18 cellular contexts compared by ENCODE assay signal in the genomic region with DNA sequence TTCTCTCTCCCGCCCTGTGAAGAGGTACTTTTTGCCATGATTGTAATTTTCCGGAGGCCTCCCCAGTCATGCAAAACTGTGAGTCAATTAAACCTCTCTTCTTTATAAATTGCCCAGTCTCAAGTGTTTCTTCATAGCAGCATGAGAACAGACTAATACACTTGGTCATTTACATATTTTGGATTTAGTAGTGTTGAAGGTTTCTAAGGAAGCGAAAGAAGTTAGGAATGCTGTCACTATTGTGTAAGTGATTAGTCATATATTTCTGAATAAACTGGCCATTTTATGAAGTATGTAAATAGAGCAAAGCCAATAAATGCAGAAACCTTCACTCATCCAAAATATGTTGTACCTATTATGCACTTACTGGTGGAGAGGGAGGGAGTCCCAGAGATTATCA. TPM values are rescaled to one million over a fixed set of nuclear protein-coding genes. Genes with fewer than 3 reads are reported as not detected.
A peak's percentile ranks its signal among the peaks of the same experiment; 100 is the strongest.
DNase-seq lines count a peak whose midpoint lies in the region; ATAC-seq, FAIRE-seq and TF ChIP-seq lines count a peak whose summit lies in the region.
"Had no signal": no experiment of that assay in that cellular context is flagged by ENCODE, and none has a peak within 500 bp of the region (broad histone marks: within the 10 kb centered on the region; RNA-seq: fewer than 3 reads in every experiment).

No MANE protein-coding gene starts in this region.

- no peaks in the 10 kb centered on the region for H3K79me1 ChIP-seq in IMR-90 (ENCODE audit: low read depth in 1 of 2, low read length in 2 of 2)

- ATAC-seq in IMR-90 (ENCODE audit: low read depth) = peak; percentile 64
- ATAC-seq: GM12878 had no signal

- H3K27me3 ChIP-seq in IMR-90 (ENCODE audit: control insufficient read depth, insufficient read depth, low read length) (no peaks in the 10 kb centered on the region), bronchial epithelial cell (ENCODE audit: control insufficient read depth, insufficient read depth, low read length) (no peaks in the 10 kb centered on the region)

- TF ChIP-seq RAD21 in IMR-90 (IDR thresholded peaks at IDR 0.05; ENCODE audit: low read length) = no peak

- no peak overlapping the region for H3K4me3 Mint-ChIP-seq in CD14-positive monocyte

- H3K4me3 ChIP-seq in AG10803 (ENCODE audit: low read length) = no peak overlapping the region
- H3K4me3 ChIP-seq in IMR-90 (ENCODE audit: insufficient read depth, low read depth, low read length) = no peak overlapping the region
- no peak overlapping the region for H3K4me3 ChIP-seq in bronchial epithelial cell (ENCODE audit: low read depth, low read length)
- H3K4me3 ChIP-seq: GM12878, PC-9 had no signal

- no peak overlapping the region for H3K18ac ChIP-seq in IMR-90 (ENCODE audit: low read depth, low read length)

- WGBS in IMR-90 (ENCODE audit: extremely low coverage in 2 of 2, insufficient read length in 1 of 2), 2 experiments = no CpG with 5 or more reads among the region's 3 CpGs

- TF ChIP-seq CTCF in AG10803 (conservative IDR thresholded peaks at IDR 0.05; ENCODE audit: low read length) (no peak), IMR-90 (conservative IDR thresholded peaks at IDR 0.05; ENCODE audit: low read depth, low read length) (no peak), bronchial epithelial cell (IDR thresholded peaks at IDR 0.05; ENCODE audit: insufficient read depth, low read length, severe bottlenecking) (no peak), CD14-positive monocyte (IDR thresholded peaks at IDR 0.05) (no peak)

- intact Hi-C loops in IMR-90 (cut with micrococcal nuclease) = no loop called here
- intact Hi-C loops in CD14-positive monocyte (cut with micrococcal nuclease) = no loop called here

- CTCF ChIA-PET in IMR-90 (lab: Yijun Ruan, JAX) = no interaction called here

- dilution Hi-C loops in IMR-90 (cut with HindIII; ENCODE audit: low sequenced_read_pairs, unreplicated experiment) = no loop called here

- TF ChIP-seq POLR2A in IMR-90 (IDR thresholded peaks at IDR 0.05; ENCODE audit: low read depth, low read length) = no peak

- no peak overlapping the region for H2BK5ac ChIP-seq in IMR-90 (ENCODE audit: low read depth, low read length, poor library complexity, severe bottlenecking)

- no TSS peak for BruUV-seq in IMR-90 (replicated peaks; lab: Mats Ljungman, UMichigan)

- H2BK120ac ChIP-seq in IMR-90 (ENCODE audit: low read depth, low read length) = no peak overlapping the region

- no peak overlapping the region for H2AK5ac ChIP-seq in IMR-90 (ENCODE audit: low read depth, low read length)

- H4K91ac ChIP-seq in IMR-90 (ENCODE audit: insufficient read depth, low read depth, low read length) = no peak overlapping the region

- H2BK20ac ChIP-seq in IMR-90 (ENCODE audit: low read depth, low read length) = no peak overlapping the region

- H3K36me3 Mint-ChIP-seq in CD14-positive monocyte = no peaks in the 10 kb centered on the region

- no peak for FAIRE-seq in bronchial epithelial cell (lab: Jason Lieb, UNC)
- FAIRE-seq: GM12878, H1 had no signal

- H4K8ac ChIP-seq in IMR-90 (ENCODE audit: low read depth in 2 of 2, low read length in 2 of 2) = no peak overlapping the region

- no peak overlapping the region for H4K5ac ChIP-seq in IMR-90 (ENCODE audit: low read depth, low read length)

- no peak overlapping the region for H2AK9ac ChIP-seq in IMR-90 (replicated peaks; ENCODE audit: low read depth, low read length, poor library complexity)

- peak; percentile 1 for DNase-seq in AG10803 (ENCODE audit: low read depth)
- DNase-seq in IMR-90 = no peak
- DNase-seq in bronchial epithelial cell (ENCODE audit: low read depth) = peak; percentile 69
- peak; percentile 34 for DNase-seq in fibroblast of peridontal ligament (ENCODE audit: extremely low read depth)
- DNase-seq in NCI-H1930 (lab: John Stamatoyannopoulos, UW) = no peak
- no peak for DNase-seq in nucleus accumbens (lab: John Stamatoyannopoulos, UW)
- no peak for DNase-seq in CD14-positive monocyte (ENCODE audit: low spot score)
- DNase-seq in globus pallidus (ENCODE audit: low spot score) = no peak
- DNase-seq: C1 segment of cervical spinal cord, DND-41, GDM1, MM.1S, NCI-H187 treated with DMSO at 0.1 percent for 48 hours, NCI-H2171 treated with DMSO at 0.1 percent for 48 hours, NCI-H446 treated with DMSO at 0.1 percent for 48 hours, PC-9 had no signal

- POLR2A ChIA-PET in IMR-90 (lab: Charles Lee; ENCODE audit: unreplicated experiment) = interaction anchor here (0.6 kb wide), 1 partner anchor 12 kb away, joined by 3 read pairs; no protein-coding TSS in a partner anchor

- H2AFZ ChIP-seq in IMR-90 (replicated peaks; ENCODE audit: low read length, poor library complexity) = no peak overlapping the region
- H2AFZ ChIP-seq: PC-9 had no signal

- no peak overlapping the region for H3K4me2 ChIP-seq in IMR-90 (ENCODE audit: low read depth, low read length)
- H3K4me2 ChIP-seq: PC-9 had no signal

- no peak overlapping the region for H3K27ac Mint-ChIP-seq in CD14-positive monocyte

- no peak overlapping the region for H3K9ac ChIP-seq in IMR-90 (ENCODE audit: low read depth, low read length)

- peaks cover 0 to 2% (median 0%) of the 10 kb centered on the region in 3 donors for H3K27me3 Mint-ChIP-seq in CD14-positive monocyte (ENCODE audit: low read depth in 3 of 3)

- peaks cover 0 to 3% (median 0%) of the 10 kb centered on the region in 7 donors for H3K9me3 Mint-ChIP-seq in CD14-positive monocyte

- H3K14ac ChIP-seq in IMR-90 (replicated peaks; ENCODE audit: low read depth, low read length) = no peak overlapping the region

- no peaks in the 10 kb centered on the region for H3K36me3 ChIP-seq in IMR-90 (ENCODE audit: control insufficient read depth, insufficient read depth, low read length)
- no peaks in the 10 kb centered on the region for H3K36me3 ChIP-seq in bronchial epithelial cell (ENCODE audit: control insufficient read depth, insufficient read depth, low read length)

- no peaks in the 10 kb centered on the region for H3K9me1 ChIP-seq in IMR-90 (ENCODE audit: insufficient read depth, low read length)

- no peak overlapping the region for H3K27ac ChIP-seq in IMR-90 (ENCODE audit: insufficient read depth, low read length)
- H3K27ac ChIP-seq: PC-9 had no signal

- H3K4me1 Mint-ChIP-seq in CD14-positive monocyte = no peaks in the 10 kb centered on the region

- no peaks in the 10 kb centered on the region for H3K9me3 ChIP-seq in IMR-90 (ENCODE audit: control insufficient read depth, insufficient read depth, low read length)

- H4K20me1 ChIP-seq in IMR-90 (ENCODE audit: insufficient read depth, low read length) = no peaks in the 10 kb centered on the region

- H2BK15ac ChIP-seq in IMR-90 (ENCODE audit: low read depth, low read length) = no peak overlapping the region

- no peak overlapping the region for H3K4ac ChIP-seq in IMR-90 (ENCODE audit: low read depth, low read length)

- in situ Hi-C loops in IMR-90 (cut with MboI; ENCODE audit: low sequenced_read_pairs) = no loop called here

- no peaks in the 10 kb centered on the region for H3K4me1 ChIP-seq in IMR-90 (ENCODE audit: control insufficient read depth, insufficient read depth, low read length)

- no peak overlapping the region for H3K23ac ChIP-seq in IMR-90 (ENCODE audit: low read depth, low read length)

- no peak overlapping the region for H3K56ac ChIP-seq in IMR-90 (ENCODE audit: extremely low read depth, insufficient read depth, low read length)

TF ChIP-seq in IMR-90, 13 proteins besides CTCF, POLR2A, EP300 and RAD21:
- no peak for TF ChIP-seq RCOR1 (IDR thresholded peaks at IDR 0.05; ENCODE audit: insufficient replicate concordance, low read length)
- TF ChIP-seq NFE2L2 (IDR thresholded peaks at IDR 0.05; ENCODE audit: low read depth, low read length) = no peak
- no peak for TF ChIP-seq MAZ (IDR thresholded peaks at IDR 0.05; ENCODE audit: borderline replicate concordance, low read depth, low read length)
- no peak for TF ChIP-seq SMC3 (IDR thresholded peaks at IDR 0.05; ENCODE audit: low read depth, low read length)
- no peak for TF ChIP-seq RFX5 (IDR thresholded peaks at IDR 0.05; ENCODE audit: low read depth, low read length)
- no peak for TF ChIP-seq CEBPB (IDR thresholded peaks at IDR 0.05; ENCODE audit: low read depth, low read length)
- TF ChIP-seq BHLHE40 (IDR thresholded peaks at IDR 0.05; ENCODE audit: low read depth, low read length) = no peak
- no peak for TF ChIP-seq MXI1 (IDR thresholded peaks at IDR 0.05; ENCODE audit: borderline replicate concordance, low read depth, low read length)
- TF ChIP-seq MAFK (IDR thresholded peaks at IDR 0.05; ENCODE audit: low read depth, low read length) = no peak
- TF ChIP-seq, protein P1, sequence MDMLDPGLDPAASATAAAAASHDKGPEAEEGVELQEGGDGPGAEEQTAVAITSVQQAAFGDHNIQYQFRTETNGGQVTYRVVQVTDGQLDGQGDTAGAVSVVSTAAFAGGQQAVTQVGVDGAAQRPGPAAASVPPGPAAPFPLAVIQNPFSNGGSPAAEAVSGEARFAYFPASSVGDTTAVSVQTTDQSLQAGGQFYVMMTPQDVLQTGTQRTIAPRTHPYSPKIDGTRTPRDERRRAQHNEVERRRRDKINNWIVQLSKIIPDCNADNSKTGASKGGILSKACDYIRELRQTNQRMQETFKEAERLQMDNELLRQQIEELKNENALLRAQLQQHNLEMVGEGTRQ (IDR thresholded peaks at IDR 0.05; ENCODE audit: low read depth, low read length) = no peak
- TF ChIP-seq CHD1 (IDR thresholded peaks at IDR 0.05; ENCODE audit: low read depth, low read length) = no peak
- TF ChIP-seq FOS (IDR thresholded peaks at IDR 0.05; ENCODE audit: low read depth, low read length) = no peak
- TF ChIP-seq, protein P2, sequence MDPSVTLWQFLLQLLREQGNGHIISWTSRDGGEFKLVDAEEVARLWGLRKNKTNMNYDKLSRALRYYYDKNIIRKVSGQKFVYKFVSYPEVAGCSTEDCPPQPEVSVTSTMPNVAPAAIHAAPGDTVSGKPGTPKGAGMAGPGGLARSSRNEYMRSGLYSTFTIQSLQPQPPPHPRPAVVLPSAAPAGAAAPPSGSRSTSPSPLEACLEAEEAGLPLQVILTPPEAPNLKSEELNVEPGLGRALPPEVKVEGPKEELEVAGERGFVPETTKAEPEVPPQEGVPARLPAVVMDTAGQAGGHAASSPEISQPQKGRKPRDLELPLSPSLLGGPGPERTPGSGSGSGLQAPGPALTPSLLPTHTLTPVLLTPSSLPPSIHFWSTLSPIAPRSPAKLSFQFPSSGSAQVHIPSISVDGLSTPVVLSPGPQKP (IDR thresholded peaks at IDR 0.05; ENCODE audit: borderline replicate concordance, low read depth, low read length) = no peak

RNA-seq across cellular contexts. Expression of gene GK2, which starts 34.4 kb away (rescaled TPM):
- total RNA-seq in IMR-90 (2012; rRNA removed) = not detected in 2 replicates
- not detected in 2 replicates for polyA plus RNA-seq in IMR-90 (2012; rRNA removed)
- polyA plus RNA-seq in IMR-90 (2012; cell fraction: cytosol; rRNA removed) = not detected in 2 replicates
- not detected in 2 replicates for polyA plus RNA-seq in IMR-90 (2012; cell fraction: nucleus; rRNA removed; ENCODE audit: low replicate concordance)
- not detected in 2 replicates for total RNA-seq in bronchial epithelial cell
- not detected for polyA plus RNA-seq in CD14-positive monocyte
- total RNA-seq: GM12878, H1, PC-9 had no signal
- polyA plus RNA-seq: GM12878, H1 had no signal

Comparison
In these comparisons a context has a peak if more than half of its experiments do, and no peak if none do; other contexts are left out.
1. DNase-seq: peak in AG10803 (single experiment), bronchial epithelial cell (single experiment) and fibroblast of peridontal ligament (single experiment); none in IMR-90 (single experiment), NCI-H1930 (0 of 2), nucleus accumbens (0 of 56), CD14-positive monocyte (single experiment) and globus pallidus (single experiment).